2 cellular contexts compared by ENCODE assay signal in the genomic region with DNA sequence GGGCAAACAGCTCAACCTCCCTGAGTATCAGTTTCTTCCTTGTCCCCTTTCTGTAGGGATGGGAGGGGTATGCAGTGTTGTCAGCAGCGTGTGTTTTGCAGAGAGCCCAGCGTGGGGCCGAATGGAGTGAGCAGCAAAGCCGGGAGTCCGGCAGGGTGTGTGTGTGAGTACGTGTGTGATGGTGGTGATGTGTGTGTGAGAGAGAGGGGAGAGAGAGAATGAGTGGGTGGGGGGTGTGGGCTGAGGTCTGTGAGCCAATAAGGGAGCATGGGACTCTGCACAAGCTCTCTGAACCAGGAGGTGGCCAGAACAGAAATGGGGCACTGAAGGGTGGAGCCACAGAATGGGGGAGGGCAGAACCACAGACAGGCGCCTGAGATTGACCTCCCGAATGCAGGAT.
TF ChIP-seq lines count a peak whose summit lies in the region.

No MANE protein-coding gene starts in this region.

TF ChIP-seq in HEK293, 187 proteins besides CTCF, POLR2A, EP300 and RAD21:
- peak; percentile 81 for TF ChIP-seq EGR2 (tag by site-specific recombination; IDR thresholded peaks at IDR 0.05; ENCODE audit: low read depth)
- TF ChIP-seq, protein P1, sequence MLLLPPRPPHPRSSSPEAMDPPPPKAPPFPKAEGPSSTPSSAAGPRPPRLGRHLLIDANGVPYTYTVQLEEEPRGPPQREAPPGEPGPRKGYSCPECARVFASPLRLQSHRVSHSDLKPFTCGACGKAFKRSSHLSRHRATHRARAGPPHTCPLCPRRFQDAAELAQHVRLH (tag by site-specific recombination; IDR thresholded peaks at IDR 0.05), result no peak
- no peak for TF ChIP-seq ZNF132 (tag by site-specific recombination; IDR thresholded peaks at IDR 0.05; ENCODE audit: borderline replicate concordance)
- no peak for TF ChIP-seq KLF7 (tag by site-specific recombination; IDR thresholded peaks at IDR 0.05; ENCODE audit: borderline replicate concordance)
- peak; percentile 82 for TF ChIP-seq ZFHX2 (tag by site-specific recombination; conservative IDR thresholded peaks at IDR 0.05)
- TF ChIP-seq ZXDB (tag by site-specific recombination; IDR thresholded peaks at IDR 0.05), result no peak
- no peak for TF ChIP-seq ZNF660 (tag by site-specific recombination; IDR thresholded peaks at IDR 0.05)

TF ChIP-seq in H1, 55 proteins besides CTCF, POLR2A, EP300 and RAD21:
- no peak for TF ChIP-seq SP4 (IDR thresholded peaks at IDR 0.05; ENCODE audit: low read length)
